Comparison of ENCODE assay signal across 8 cellular contexts in the genomic region with DNA sequence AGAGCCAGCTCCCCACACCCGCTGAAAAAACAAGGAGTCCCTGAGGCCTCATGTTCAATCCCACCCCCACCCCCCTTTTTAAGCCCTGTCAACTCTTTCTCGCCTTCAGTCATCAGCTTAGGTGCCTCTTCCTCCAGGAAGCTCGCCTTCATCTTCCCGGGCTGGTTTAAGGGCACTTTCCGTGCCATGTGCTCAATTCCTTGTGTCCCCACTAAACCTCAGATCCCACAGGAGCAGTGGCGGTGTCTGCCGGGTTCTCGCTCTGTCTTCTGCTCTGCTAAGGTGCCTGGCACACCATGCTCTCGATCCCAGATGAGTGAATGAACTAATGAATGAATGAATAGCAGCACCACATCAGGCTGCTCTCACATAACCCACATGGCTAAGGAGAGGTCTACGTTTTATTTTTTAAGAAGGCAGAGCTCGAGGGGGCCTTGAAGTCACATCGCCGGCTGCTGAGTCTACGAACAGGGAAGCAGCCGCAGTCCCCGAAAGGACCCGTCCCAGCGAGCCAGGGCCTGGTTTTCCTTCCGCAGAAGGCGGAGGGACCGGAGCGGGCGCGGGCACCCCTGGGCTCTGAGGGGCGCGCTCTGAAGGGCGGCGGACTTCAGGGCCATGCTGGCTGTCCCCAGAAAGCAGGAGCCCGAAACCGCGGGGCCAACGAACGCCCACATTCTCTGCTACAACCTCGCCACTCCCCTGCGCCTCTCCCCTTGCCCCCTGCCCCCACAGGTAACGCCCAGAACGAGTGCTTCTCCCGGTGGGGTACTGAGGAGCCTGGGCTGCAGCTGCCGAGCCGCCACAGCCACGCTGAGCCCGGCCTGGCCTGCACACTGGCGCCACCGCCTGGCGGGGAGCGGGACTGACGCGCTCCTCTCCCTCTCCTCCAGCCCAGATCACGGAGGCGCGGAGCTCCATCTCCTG.
DNase-seq lines count a peak whose midpoint lies in the region; ATAC-seq and TF ChIP-seq lines count a peak whose summit lies in the region.

No MANE protein-coding gene starts in this region.

- intact Hi-C loops in left ventricle myocardium inferior (cut with micrococcal nuclease) (loop anchor here (10.0 kb wide), 1 partner anchor 546 kb away; no protein-coding TSS in a partner anchor), upper lobe of right lung (cut with DNase I) (no loop called here)

- H3K27me3 Mint-ChIP-seq in activated naive CD8-positive, alpha-beta T cell treated with anti-CD3 and anti-CD28 coated beads for 36 hours = peaks cover 27% of the 10 kb centered on the region
- H3K27me3 Mint-ChIP-seq in progenitor cell of endocrine pancreas = peaks cover 60% of the 10 kb centered on the region

- H3K4me1 Mint-ChIP-seq in activated naive CD8-positive, alpha-beta T cell treated with anti-CD3 and anti-CD28 coated beads for 36 hours = peaks cover 5% of the 10 kb centered on the region
- no peaks in the 10 kb centered on the region for H3K4me1 Mint-ChIP-seq in progenitor cell of endocrine pancreas (ENCODE audit: low read depth)

- H3K36me3 Mint-ChIP-seq in activated naive CD8-positive, alpha-beta T cell treated with anti-CD3 and anti-CD28 coated beads for 36 hours = no peaks in the 10 kb centered on the region
- H3K36me3 Mint-ChIP-seq in progenitor cell of endocrine pancreas (ENCODE audit: insufficient read depth) = no peaks in the 10 kb centered on the region

- H3K9me3 ChIP-seq in left ventricle myocardium inferior (replicated peaks) = no peaks in the 10 kb centered on the region
- H3K9me3 ChIP-seq in upper lobe of right lung = no peaks in the 10 kb centered on the region

- no peaks in the 10 kb centered on the region for H3K36me3 ChIP-seq in left ventricle myocardium inferior
- no peaks in the 10 kb centered on the region for H3K36me3 ChIP-seq in upper lobe of right lung

- H3K4me1 ChIP-seq in left ventricle myocardium inferior (peaks cover 6% of the 10 kb centered on the region), upper lobe of right lung (peaks cover 5% of the 10 kb centered on the region)

- peak; percentile 93 for DNase-seq in ELF-1 (ENCODE audit: low read depth, low spot score)
- DNase-seq in KBM-7 = peak; percentile 80
- DNase-seq in activated naive CD8-positive, alpha-beta T cell treated with anti-CD3 and anti-CD28 coated beads for 36 hours = peak; percentile 77
- DNase-seq in left ventricle myocardium inferior = peak; percentile 69
- DNase-seq in progenitor cell of endocrine pancreas (ENCODE audit: low spot score, unreplicated experiment) = peak; percentile 90
- DNase-seq in upper lobe of right lung = peak; percentile 88

- TF ChIP-seq CTCF in left ventricle myocardium inferior (IDR thresholded peaks at IDR 0.05; ENCODE audit: borderline replicate concordance) = peak; percentile 98
- TF ChIP-seq CTCF in progenitor cell of endocrine pancreas (IDR thresholded peaks at IDR 0.05; ENCODE audit: unreplicated experiment) = peak; percentile 98
- peak; percentile 97 for TF ChIP-seq CTCF in upper lobe of right lung (IDR thresholded peaks at IDR 0.05)

- H3K27ac Mint-ChIP-seq in activated naive CD8-positive, alpha-beta T cell treated with anti-CD3 and anti-CD28 coated beads for 36 hours = no peak overlapping the region
- no peak overlapping the region for H3K27ac Mint-ChIP-seq in progenitor cell of endocrine pancreas

- H3K9me3 Mint-ChIP-seq in activated naive CD8-positive, alpha-beta T cell treated with anti-CD3 and anti-CD28 coated beads for 36 hours = no peaks in the 10 kb centered on the region
- no peaks in the 10 kb centered on the region for H3K9me3 Mint-ChIP-seq in progenitor cell of endocrine pancreas (ENCODE audit: low read depth)

- H3K4me3 Mint-ChIP-seq in activated naive CD8-positive, alpha-beta T cell treated with anti-CD3 and anti-CD28 coated beads for 36 hours = peak overlapping the region; percentile 60
- peak overlapping the region; percentile 59 for H3K4me3 Mint-ChIP-seq in progenitor cell of endocrine pancreas (ENCODE audit: low read depth)

- in situ Hi-C loops in KBM-7 (cut with MboI; ENCODE audit: low pct_unique_long_range_greater_than_20kb, low sequenced_read_pairs) = no loop called here

- ATAC-seq in GM21737 (IDR thresholded peaks at IDR 0.05; ENCODE audit: unreplicated experiment) (peak; percentile 86), SK-N-SH treated with all-trans-retinoic acid at 6 μM for 48 hours (peak; percentile 99), upper lobe of right lung (peak; percentile 98)

- no peak overlapping the region for H3K27ac ChIP-seq in left ventricle myocardium inferior (replicated peaks)
- no peak overlapping the region for H3K27ac ChIP-seq in upper lobe of right lung

- H3K27me3 ChIP-seq in left ventricle myocardium inferior (ENCODE audit: low read depth) (peaks cover 70% of the 10 kb centered on the region), upper lobe of right lung (peaks cover 39% of the 10 kb centered on the region)

- peak overlapping the region; percentile 63 for H3K4me3 ChIP-seq in left ventricle myocardium inferior
- peak overlapping the region; percentile 41 for H3K4me3 ChIP-seq in upper lobe of right lung

TF ChIP-seq in SK-N-SH treated with all-trans-retinoic acid at 6 μM for 48 hours, 23 proteins besides CTCF, POLR2A, EP300 and RAD21:
- TF ChIP-seq ISL1 (CRISPR knock-in tag; IDR thresholded peaks at IDR 0.05) = no peak
- TF ChIP-seq, protein P1, sequence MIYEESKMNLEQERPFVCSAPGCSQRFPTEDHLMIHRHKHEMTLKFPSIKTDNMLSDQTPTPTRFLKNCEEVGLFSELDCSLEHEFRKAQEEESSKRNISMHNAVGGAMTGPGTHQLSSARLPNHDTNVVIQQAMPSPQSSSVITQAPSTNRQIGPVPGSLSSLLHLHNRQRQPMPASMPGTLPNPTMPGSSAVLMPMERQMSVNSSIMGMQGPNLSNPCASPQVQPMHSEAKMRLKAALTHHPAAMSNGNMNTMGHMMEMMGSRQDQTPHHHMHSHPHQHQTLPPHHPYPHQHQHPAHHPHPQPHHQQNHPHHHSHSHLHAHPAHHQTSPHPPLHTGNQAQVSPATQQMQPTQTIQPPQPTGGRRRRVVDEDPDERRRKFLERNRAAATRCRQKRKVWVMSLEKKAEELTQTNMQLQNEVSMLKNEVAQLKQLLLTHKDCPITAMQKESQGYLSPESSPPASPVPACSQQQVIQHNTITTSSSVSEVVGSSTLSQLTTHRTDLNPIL (CRISPR knock-in tag; IDR thresholded peaks at IDR 0.05; ENCODE audit: low read depth) = no peak
- TF ChIP-seq, protein P2, sequence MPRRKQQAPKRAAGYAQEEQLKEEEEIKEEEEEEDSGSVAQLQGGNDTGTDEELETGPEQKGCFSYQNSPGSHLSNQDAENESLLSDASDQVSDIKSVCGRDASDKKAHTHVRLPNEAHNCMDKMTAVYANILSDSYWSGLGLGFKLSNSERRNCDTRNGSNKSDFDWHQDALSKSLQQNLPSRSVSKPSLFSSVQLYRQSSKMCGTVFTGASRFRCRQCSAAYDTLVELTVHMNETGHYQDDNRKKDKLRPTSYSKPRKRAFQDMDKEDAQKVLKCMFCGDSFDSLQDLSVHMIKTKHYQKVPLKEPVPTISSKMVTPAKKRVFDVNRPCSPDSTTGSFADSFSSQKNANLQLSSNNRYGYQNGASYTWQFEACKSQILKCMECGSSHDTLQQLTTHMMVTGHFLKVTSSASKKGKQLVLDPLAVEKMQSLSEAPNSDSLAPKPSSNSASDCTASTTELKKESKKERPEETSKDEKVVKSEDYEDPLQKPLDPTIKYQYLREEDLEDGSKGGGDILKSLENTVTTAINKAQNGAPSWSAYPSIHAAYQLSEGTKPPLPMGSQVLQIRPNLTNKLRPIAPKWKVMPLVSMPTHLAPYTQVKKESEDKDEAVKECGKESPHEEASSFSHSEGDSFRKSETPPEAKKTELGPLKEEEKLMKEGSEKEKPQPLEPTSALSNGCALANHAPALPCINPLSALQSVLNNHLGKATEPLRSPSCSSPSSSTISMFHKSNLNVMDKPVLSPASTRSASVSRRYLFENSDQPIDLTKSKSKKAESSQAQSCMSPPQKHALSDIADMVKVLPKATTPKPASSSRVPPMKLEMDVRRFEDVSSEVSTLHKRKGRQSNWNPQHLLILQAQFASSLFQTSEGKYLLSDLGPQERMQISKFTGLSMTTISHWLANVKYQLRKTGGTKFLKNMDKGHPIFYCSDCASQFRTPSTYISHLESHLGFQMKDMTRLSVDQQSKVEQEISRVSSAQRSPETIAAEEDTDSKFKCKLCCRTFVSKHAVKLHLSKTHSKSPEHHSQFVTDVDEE (CRISPR knock-in tag; IDR thresholded peaks at IDR 0.05) = no peak
- no peak for TF ChIP-seq ZNF565 (CRISPR knock-in tag; conservative IDR thresholded peaks at IDR 0.05; ENCODE audit: low read depth)
- TF ChIP-seq ZNF8 (CRISPR knock-in tag; IDR thresholded peaks at IDR 0.05) = no peak
- no peak for TF ChIP-seq RARB (CRISPR knock-in tag; IDR thresholded peaks at IDR 0.05)
- no peak for TF ChIP-seq SNAI2 (CRISPR knock-in tag; IDR thresholded peaks at IDR 0.05)
- TF ChIP-seq ZFP30 (CRISPR knock-in tag; IDR thresholded peaks at IDR 0.05) = no peak
- TF ChIP-seq ZNF70 (CRISPR knock-in tag; IDR thresholded peaks at IDR 0.05) = no peak
- no peak for TF ChIP-seq BACH2 (CRISPR knock-in tag; IDR thresholded peaks at IDR 0.05; ENCODE audit: borderline replicate concordance)
- no peak for TF ChIP-seq TCF4 (CRISPR knock-in tag; IDR thresholded peaks at IDR 0.05; ENCODE audit: borderline replicate concordance)
- TF ChIP-seq CSDC2 (CRISPR knock-in tag; IDR thresholded peaks at IDR 0.05) = no peak
- TF ChIP-seq GLIS3 (CRISPR knock-in tag; IDR thresholded peaks at IDR 0.05) = no peak
- no peak for TF ChIP-seq ZFP3 (CRISPR knock-in tag; IDR thresholded peaks at IDR 0.05)
- TF ChIP-seq PPARA (CRISPR knock-in tag; IDR thresholded peaks at IDR 0.05; ENCODE audit: borderline replicate concordance) = no peak
- TF ChIP-seq ARNTL (CRISPR knock-in tag; IDR thresholded peaks at IDR 0.05; ENCODE audit: borderline replicate concordance, low read depth) = no peak
- TF ChIP-seq, protein P3, sequence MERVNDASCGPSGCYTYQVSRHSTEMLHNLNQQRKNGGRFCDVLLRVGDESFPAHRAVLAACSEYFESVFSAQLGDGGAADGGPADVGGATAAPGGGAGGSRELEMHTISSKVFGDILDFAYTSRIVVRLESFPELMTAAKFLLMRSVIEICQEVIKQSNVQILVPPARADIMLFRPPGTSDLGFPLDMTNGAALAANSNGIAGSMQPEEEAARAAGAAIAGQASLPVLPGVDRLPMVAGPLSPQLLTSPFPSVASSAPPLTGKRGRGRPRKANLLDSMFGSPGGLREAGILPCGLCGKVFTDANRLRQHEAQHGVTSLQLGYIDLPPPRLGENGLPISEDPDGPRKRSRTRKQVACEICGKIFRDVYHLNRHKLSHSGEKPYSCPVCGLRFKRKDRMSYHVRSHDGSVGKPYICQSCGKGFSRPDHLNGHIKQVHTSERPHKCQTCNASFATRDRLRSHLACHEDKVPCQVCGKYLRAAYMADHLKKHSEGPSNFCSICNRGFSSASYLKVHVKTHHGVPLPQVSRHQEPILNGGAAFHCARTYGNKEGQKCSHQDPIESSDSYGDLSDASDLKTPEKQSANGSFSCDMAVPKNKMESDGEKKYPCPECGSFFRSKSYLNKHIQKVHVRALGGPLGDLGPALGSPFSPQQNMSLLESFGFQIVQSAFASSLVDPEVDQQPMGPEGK (CRISPR knock-in tag; IDR thresholded peaks at IDR 0.05; ENCODE audit: borderline replicate concordance) = no peak
- TF ChIP-seq OSR1 (CRISPR knock-in tag; IDR thresholded peaks at IDR 0.05) = no peak
